In genomic region chr1:110203021-110203661, GRCh38 we compare ENCODE assay signal across 8 cellular contexts. TPM values are rescaled to one million over a fixed set of nuclear protein-coding genes. Genes with fewer than 3 reads are reported as not detected.
A peak's percentile ranks its signal among the peaks of the same experiment; 100 is the strongest.
DNase-seq lines count a peak whose midpoint lies in the region; ATAC-seq and TF ChIP-seq lines count a peak whose summit lies in the region.

No MANE protein-coding gene starts in this region.

- no peaks in the 10 kb centered on the region for H3K36me3 ChIP-seq in heart right ventricle

- peak; percentile 40 for DNase-seq in GM12864 (ENCODE audit: low read depth)
- DNase-seq in NCI-H1092 (lab: John Stamatoyannopoulos, UW), result peak; percentile 65
- DNase-seq in SKM-1 treated with dmso at 0.1 percent for 144 hours (lab: John Stamatoyannopoulos, UW; ENCODE audit: unreplicated experiment), result peak; percentile 53
- DNase-seq in heart right ventricle, result peak in 1 of 2 donors; percentile 67
- DNase-seq in sciatic nerve (ENCODE audit: low spot score), result no peak

- peaks cover 0 to 9% (median 4%) of the 10 kb centered on the region in 9 donors for H3K4me1 ChIP-seq in heart right ventricle

- intact Hi-C loops in heart right ventricle (cut with DNase I), result loop anchor here (1.0 to 10.0 kb wide), 7 partner anchors 109 to 294 kb away; no protein-coding TSS in a partner anchor
- intact Hi-C loops in sciatic nerve (cut with DNase I), result loop anchor here (5.0 kb wide), 1 partner anchor 259 kb away; no protein-coding TSS in a partner anchor

- no peaks in the 10 kb centered on the region for H3K9me3 ChIP-seq in heart right ventricle

- no peak overlapping the region for H3K27ac ChIP-seq in heart right ventricle

- H3K9me3 Mint-ChIP-seq in activated naive CD4-positive, alpha-beta T cell treated with anti-CD3 and anti-CD28 coated beads, Interleukin-2, amount 50 U/mL, for 24 hours, result no peaks in the 10 kb centered on the region

- ATAC-seq in heart right ventricle (peak in 7 of 8 donors; percentile 31 to 73 (median 42)), sciatic nerve (peak; percentile 71), HG02642 (IDR thresholded peaks at IDR 0.05; ENCODE audit: poor library complexity, unreplicated experiment) (no peak), HG03565 (IDR thresholded peaks at IDR 0.05; ENCODE audit: unreplicated experiment) (no peak)

- 33% methylated on average over 6 of the region's 6 CpGs for WGBS in heart right ventricle, 2 donors

- H3K27me3 ChIP-seq in heart right ventricle, result no peaks in the 10 kb centered on the region

- H3K27me3 Mint-ChIP-seq in activated naive CD4-positive, alpha-beta T cell treated with anti-CD3 and anti-CD28 coated beads, Interleukin-2, amount 50 U/mL, for 24 hours, result no peaks in the 10 kb centered on the region

- H3K4me1 Mint-ChIP-seq in activated naive CD4-positive, alpha-beta T cell treated with anti-CD3 and anti-CD28 coated beads, Interleukin-2, amount 50 U/mL, for 24 hours, result peaks cover 24% of the 10 kb centered on the region

- TF ChIP-seq CTCF in GM12864 (IDR thresholded peaks at IDR 0.05; ENCODE audit: low read depth, low read length, missing control alignments) (peak; percentile 84), heart right ventricle (IDR thresholded peaks at IDR 0.05) (peak; percentile 81 to 92 (median 89))

- H3K4me3 ChIP-seq in GM12864 (ENCODE audit: low read depth, low read length) (no peak overlapping the region), heart right ventricle (no peak overlapping the region)

- no peaks in the 10 kb centered on the region for H3K36me3 Mint-ChIP-seq in activated naive CD4-positive, alpha-beta T cell treated with anti-CD3 and anti-CD28 coated beads, Interleukin-2, amount 50 U/mL, for 24 hours

- peak overlapping the region; percentile 84 for H3K27ac Mint-ChIP-seq in activated naive CD4-positive, alpha-beta T cell treated with anti-CD3 and anti-CD28 coated beads, Interleukin-2, amount 50 U/mL, for 24 hours

- H3K4me3 Mint-ChIP-seq in activated naive CD4-positive, alpha-beta T cell treated with anti-CD3 and anti-CD28 coated beads, Interleukin-2, amount 50 U/mL, for 24 hours, result no peak overlapping the region

RNA-seq across cellular contexts. Expression of gene KCNC4, which starts 7.0 kb away (rescaled TPM):
- total RNA-seq in heart right ventricle (10 to 100 TPM in 4 of 10 donors, 1 to 10 TPM in 6; 2.6 to 13.8 (median 6.1) TPM), sciatic nerve (15.6 TPM)
- polyA plus RNA-seq in heart right ventricle, result 1 to 10 TPM; 2.2 to 3.0 TPM

RNA-seq across cellular contexts. Expression of gene SLC6A17, which starts 52.8 kb away (rescaled TPM):
- total RNA-seq in heart right ventricle, result under 1 TPM in 7 of 10 donors, not detected in 3; 0.06 to 0.45 (median 0.19) TPM
- under 1 TPM in 1 of 2 donors, not detected in 1; 0.09 TPM for polyA plus RNA-seq in heart right ventricle
- not detected for total RNA-seq in sciatic nerve

Comparison
In these comparisons a context has a peak if more than half of its experiments do, and no peak if none do; other contexts are left out.
1. ATAC-seq: peak in heart right ventricle (7 of 8) and sciatic nerve (single experiment); none in HG02642 (single experiment) and HG03565 (single experiment).